Comparison of ENCODE assay signal across 8 cellular contexts in genomic region chr19:52248256-52248655, GRCh38. TPM values are rescaled to one million over a fixed set of nuclear protein-coding genes. Genes with fewer than 3 reads are reported as not detected.
DNase-seq lines count a peak whose midpoint lies in the region; ATAC-seq and TF ChIP-seq lines count a peak whose summit lies in the region.

No MANE protein-coding gene starts in this region.

- H3K4me3 ChIP-seq in GM23248 (no peak overlapping the region), foreskin fibroblast (ENCODE audit: low read depth in 1 of 2, low read length in 2 of 2) (no peak overlapping the region)

- no peaks in the 10 kb centered on the region for H4K20me1 ChIP-seq in GM23248 (ENCODE audit: insufficient read depth)

- no peak overlapping the region for H3K27ac ChIP-seq in GM23248

- no peaks in the 10 kb centered on the region for H3K9me2 ChIP-seq in GM23248 (ENCODE audit: insufficient read depth)

- ATAC-seq in GM21526 (IDR thresholded peaks at IDR 0.05; ENCODE audit: low FRiP score, unreplicated experiment) (no peak), GM21786 (IDR thresholded peaks at IDR 0.05; ENCODE audit: unreplicated experiment) (no peak)

- 13 to 14% methylated on average over 7 of the region's 7 CpGs for WGBS in GM23248 (ENCODE audit: low coverage in 1 of 2, low lambda C conversion rate in 2 of 2, missing lambda C conversion rate in 2 of 2), 2 experiments

- no peaks in the 10 kb centered on the region for H3K27me3 ChIP-seq in GM23248 (replicated peaks; ENCODE audit: insufficient read depth)

- no peaks in the 10 kb centered on the region for H3K79me2 ChIP-seq in GM23248 (ENCODE audit: insufficient read depth)

- no peaks in the 10 kb centered on the region for H3K36me3 ChIP-seq in GM23248 (ENCODE audit: low read depth)

- no peak overlapping the region for H3K4me2 ChIP-seq in GM23248 (ENCODE audit: unreplicated experiment)

- H3K4me1 ChIP-seq in GM23248 (ENCODE audit: insufficient read depth), result no peaks in the 10 kb centered on the region

- H3F3A ChIP-seq in GM23248 (ENCODE audit: insufficient read depth), result no peaks in the 10 kb centered on the region

- no peaks in the 10 kb centered on the region for H3K9me3 ChIP-seq in GM23248 (ENCODE audit: low read depth)

- no peak overlapping the region for H2AFZ ChIP-seq in GM23248

- peak; percentile 73 for DNase-seq in GM23248
- DNase-seq in NCI-H748 treated with DMSO at 0.1 percent for 48 hours (lab: John Stamatoyannopoulos, UW), result peak; percentile 22
- peak; percentile 41 for DNase-seq in activated T-cell treated with anti-CD3 and anti-CD28 coated beads for 48 hours (ENCODE audit: low read depth)
- DNase-seq in foreskin fibroblast, result peak; percentile 23 to 64
- DNase-seq in pulmonary artery endothelial cell (ENCODE audit: low read depth, low spot score), result peak; percentile 17
- no peak for DNase-seq in SKM-1 treated with dmso at 0.1 percent for 144 hours (lab: John Stamatoyannopoulos, UW; ENCODE audit: unreplicated experiment)

- peak; percentile 12 for TF ChIP-seq CTCF in foreskin fibroblast (IDR thresholded peaks at IDR 0.05; ENCODE audit: low read depth, low read length)

- in situ Hi-C loops in GM23248 (cut with MboI), result no loop called here

- H3K9ac ChIP-seq in GM23248, result no peak overlapping the region

RNA-seq across cellular contexts. Expression of gene ZNF766, which starts 21.1 kb away (rescaled TPM):
- total RNA-seq in GM23248 (2014; rRNA removed; shearing (Covaris generic)), result 9.5 and 9.7 TPM in 2 replicates
- polyA plus RNA-seq in GM23248 (2016; fragmentation: Nextera tagmentation; extraction: Ambion mirVana), result 16.8 and 18.5 TPM in 2 replicates
- total RNA-seq in pulmonary artery endothelial cell, result 9.1 and 10.6 TPM in 2 replicates

RNA-seq across cellular contexts. Expression of gene ZNF480, which starts 48.7 kb away (rescaled TPM):
- 3.8 and 5.3 TPM in 2 replicates for total RNA-seq in GM23248 (2014; rRNA removed; shearing (Covaris generic))
- 6.6 and 7.3 TPM in 2 replicates for polyA plus RNA-seq in GM23248 (2016; fragmentation: Nextera tagmentation; extraction: Ambion mirVana)
- total RNA-seq in pulmonary artery endothelial cell, result 4.7 and 6.5 TPM in 2 replicates

RNA-seq across cellular contexts. Expression of gene PPP2R1A, which starts 58.4 kb away (rescaled TPM):
- total RNA-seq in GM23248 (2014; rRNA removed; shearing (Covaris generic)), result 191 and 248 TPM in 2 replicates
- 277 and 279 TPM in 2 replicates for polyA plus RNA-seq in GM23248 (2016; fragmentation: Nextera tagmentation; extraction: Ambion mirVana)
- 116 and 221 TPM in 2 replicates for total RNA-seq in pulmonary artery endothelial cell
